Comparison of ENCODE assay signal across 10 cellular contexts in genomic region chr6:44629636-44630035, GRCh38.
"Had no signal": no experiment of that assay in that cellular context is flagged by ENCODE, and none has a peak within 500 bp of the region (broad histone marks: within the 10 kb centered on the region; RNA-seq: fewer than 3 reads in every experiment).

No MANE protein-coding gene starts in this region.

- DNase-seq: activated CD4-positive, alpha-beta T cell treated with anti-CD3 and anti-CD28 coated beads, Interleukin-2, amount 50 U/mL, for 4 hours; activated CD4-positive, CD25-positive, alpha-beta regulatory T cell treated with anti-CD3 and anti-CD28 coated beads, Interleukin-2, amount 50 U/mL, for 72 hours; cerebellar nuclear complex; lower lobe of right lung; naive B cell; stimulated activated naive B cell treated with anti-CD40 and anti-IgM and Interleukin-4, amounts not matched to agents 10 μg/mL and 1 μg/mL and 100 μg/mL, for 72 hours; T-cell had no signal

- H3K27ac ChIP-seq: brain microvascular endothelial cell, lower lobe of right lung, neutrophil, right atrium auricular region had no signal

- H3K4me3 ChIP-seq: lower lobe of right lung, right atrium auricular region had no signal

- H3K27me3 ChIP-seq: brain microvascular endothelial cell, right atrium auricular region had no signal

- H3K4me1 ChIP-seq: lower lobe of right lung, right atrium auricular region had no signal

- H3K36me3 ChIP-seq: brain microvascular endothelial cell, lower lobe of right lung, neutrophil, right atrium auricular region had no signal

- H3K9me3 ChIP-seq: lower lobe of right lung, neutrophil, right atrium auricular region had no signal
